15 cellular contexts compared by ENCODE assay signal in genomic region chr11:9905562-9905961, GRCh38.
A peak's percentile ranks its signal among the peaks of the same experiment; 100 is the strongest.
DNase-seq lines count a peak whose midpoint lies in the region; ATAC-seq, FAIRE-seq and TF ChIP-seq lines count a peak whose summit lies in the region.
"Had no signal": no experiment of that assay in that cellular context is flagged by ENCODE, and none has a peak within 500 bp of the region (broad histone marks: within the 10 kb centered on the region; RNA-seq: fewer than 3 reads in every experiment).

No MANE protein-coding gene starts in this region.

- H3K27me3 Mint-ChIP-seq in astrocyte (ENCODE audit: low read depth, unreplicated experiment) = no peaks in the 10 kb centered on the region
- H3K27me3 Mint-ChIP-seq in stimulated activated memory B cell treated with anti-CD40 and anti-IgM and Interleukin-4, amounts not matched to agents 10 μg/mL and 1 μg/mL and 100 μg/mL, for 72 hours = no peaks in the 10 kb centered on the region
- H3K27me3 Mint-ChIP-seq in type B pancreatic cell = no peaks in the 10 kb centered on the region

- no peaks in the 10 kb centered on the region for H3K36me3 ChIP-seq in astrocyte (ENCODE audit: insufficient read depth, low read length)
- no peaks in the 10 kb centered on the region for H3K36me3 ChIP-seq in skeletal muscle satellite cell (ENCODE audit: insufficient read depth, low read length)
- H3K36me3 ChIP-seq: BLaER1, gastroesophageal sphincter had no signal

- DNase-seq in HS-27A (ENCODE audit: low read depth) (peak; percentile 70), astrocyte (ENCODE audit: low read depth) (no peak), globus pallidus (ENCODE audit: low spot score) (peak; percentile 8), DMS79 treated with DMSO at 0.1 percent for 48 hours (lab: John Stamatoyannopoulos, UW) (no peak), type B pancreatic cell (ENCODE audit: extremely low spot score, unreplicated experiment) (no peak)
- DNase-seq: activated effector memory CD4-positive, alpha-beta T cell treated with anti-CD3 and anti-CD28 coated beads, Interleukin-2, amount 50 U/mL, for 16 hours; DND-41; dorsolateral prefrontal cortex; mucosa of descending colon; stimulated activated CD4-positive, alpha-beta T cell treated with anti-CD3 and anti-CD28 coated beads, Interleukin-12 subunit alpha, Interleukin-12 subunit beta, amount 100 ng/mL, for 4 hours had no signal

- FAIRE-seq in astrocyte (lab: Jason Lieb, UNC) = no peak

- H3K27ac ChIP-seq in astrocyte (ENCODE audit: low read depth, low read length) = peak overlapping the region; percentile 85
- H3K27ac ChIP-seq: BLaER1, gastroesophageal sphincter had no signal

- H3K9ac ChIP-seq in astrocyte (ENCODE audit: low read length) = peak overlapping the region; percentile 56
- peak overlapping the region; percentile 75 for H3K9ac ChIP-seq in skeletal muscle satellite cell (ENCODE audit: low read depth, low read length)
- H3K9ac ChIP-seq: BLaER1 had no signal

- peaks cover 2% of the 10 kb centered on the region for H3K36me3 Mint-ChIP-seq in astrocyte (ENCODE audit: low read depth, unreplicated experiment)
- peaks cover 6% of the 10 kb centered on the region for H3K36me3 Mint-ChIP-seq in stimulated activated memory B cell treated with anti-CD40 and anti-IgM and Interleukin-4, amounts not matched to agents 10 μg/mL and 1 μg/mL and 100 μg/mL, for 72 hours
- peaks cover 4% of the 10 kb centered on the region for H3K36me3 Mint-ChIP-seq in type B pancreatic cell

- H3K27me3 ChIP-seq in astrocyte (ENCODE audit: insufficient read depth, low read length) (no peaks in the 10 kb centered on the region), skeletal muscle satellite cell (ENCODE audit: control insufficient read depth, insufficient read depth, low read length) (no peaks in the 10 kb centered on the region)
- H3K27me3 ChIP-seq: BLaER1, dorsolateral prefrontal cortex, gastroesophageal sphincter had no signal

- H4K20me1 ChIP-seq in astrocyte (ENCODE audit: insufficient read depth, low read length) = no peaks in the 10 kb centered on the region
- H4K20me1 ChIP-seq: BLaER1 had no signal

- no peak overlapping the region for H2AFZ ChIP-seq in astrocyte (ENCODE audit: low read depth, low read length)

- H3K4me2 ChIP-seq in astrocyte (ENCODE audit: low read length) (peak overlapping the region; percentile 67), skeletal muscle satellite cell (ENCODE audit: low read length) (peak overlapping the region; percentile 45)
- H3K4me2 ChIP-seq: BLaER1 had no signal

- TF ChIP-seq CTCF in astrocyte (IDR thresholded peaks at IDR 0.05; ENCODE audit: insufficient read depth, low read depth, low read length) (no peak), type B pancreatic cell (conservative IDR thresholded peaks at IDR 0.05) (no peak)

- H3K4me3 ChIP-seq in astrocyte (ENCODE audit: insufficient read depth, low read depth, low read length) (no peak overlapping the region), skeletal muscle satellite cell (ENCODE audit: low read length) (no peak overlapping the region)
- H3K4me3 ChIP-seq: BLaER1, dorsolateral prefrontal cortex, gastroesophageal sphincter, mucosa of descending colon had no signal

- peaks cover 27% of the 10 kb centered on the region for H3K4me1 Mint-ChIP-seq in astrocyte (ENCODE audit: low read depth, unreplicated experiment)
- no peaks in the 10 kb centered on the region for H3K4me1 Mint-ChIP-seq in stimulated activated memory B cell treated with anti-CD40 and anti-IgM and Interleukin-4, amounts not matched to agents 10 μg/mL and 1 μg/mL and 100 μg/mL, for 72 hours
- peaks cover 21% of the 10 kb centered on the region for H3K4me1 Mint-ChIP-seq in type B pancreatic cell (ENCODE audit: unreplicated experiment)

- no peak overlapping the region for H3K4me3 Mint-ChIP-seq in astrocyte (ENCODE audit: unreplicated experiment)
- no peak overlapping the region for H3K4me3 Mint-ChIP-seq in stimulated activated memory B cell treated with anti-CD40 and anti-IgM and Interleukin-4, amounts not matched to agents 10 μg/mL and 1 μg/mL and 100 μg/mL, for 72 hours
- H3K4me3 Mint-ChIP-seq in type B pancreatic cell = no peak overlapping the region

- ATAC-seq in stimulated activated memory B cell treated with anti-CD40 and anti-IgM and Interleukin-4, amounts not matched to agents 10 μg/mL and 1 μg/mL and 100 μg/mL, for 72 hours = no peak
- ATAC-seq in esophagus mucosa = no peak
- ATAC-seq: mucosa of descending colon had no signal

- H3K9me3 Mint-ChIP-seq in astrocyte (ENCODE audit: unreplicated experiment) (no peaks in the 10 kb centered on the region), type B pancreatic cell (peaks cover 9% of the 10 kb centered on the region)
- H3K9me3 Mint-ChIP-seq in stimulated activated memory B cell treated with anti-CD40 and anti-IgM and Interleukin-4, amounts not matched to agents 10 μg/mL and 1 μg/mL and 100 μg/mL, for 72 hours = no peaks in the 10 kb centered on the region

- H3K9me3 ChIP-seq in astrocyte (ENCODE audit: insufficient read depth, low read depth, low read length) = no peaks in the 10 kb centered on the region
- no peaks in the 10 kb centered on the region for H3K9me3 ChIP-seq in skeletal muscle satellite cell (replicated peaks; ENCODE audit: low read length)
- H3K9me3 ChIP-seq: BLaER1, gastroesophageal sphincter, mucosa of descending colon had no signal

- peak overlapping the region; percentile 96 for H3K27ac Mint-ChIP-seq in astrocyte (ENCODE audit: unreplicated experiment)
- H3K27ac Mint-ChIP-seq in stimulated activated memory B cell treated with anti-CD40 and anti-IgM and Interleukin-4, amounts not matched to agents 10 μg/mL and 1 μg/mL and 100 μg/mL, for 72 hours = no peak overlapping the region
- no peak overlapping the region for H3K27ac Mint-ChIP-seq in type B pancreatic cell

- H3K4me1 ChIP-seq in astrocyte (ENCODE audit: insufficient read depth, low read length) (peaks cover 20% of the 10 kb centered on the region), skeletal muscle satellite cell (ENCODE audit: control insufficient read depth, insufficient read depth, low read length) (peaks cover 52% of the 10 kb centered on the region)
- H3K4me1 ChIP-seq: BLaER1 had no signal

- no peaks in the 10 kb centered on the region for H3K79me2 ChIP-seq in astrocyte (ENCODE audit: insufficient read depth, low read length)

Comparison
In these comparisons a context has a peak if more than half of its experiments do, and no peak if none do; other contexts are left out.
1. DNase-seq: peak in HS-27A (single experiment) and globus pallidus (single experiment); none in astrocyte (single experiment), DMS79 treated with DMSO at 0.1 percent for 48 hours (single experiment) and type B pancreatic cell (single experiment).